In genomic region chr4:2305766-2306501, GRCh38 we compare ENCODE assay signal across 14 cellular contexts. TPM values are rescaled to one million over a fixed set of nuclear protein-coding genes. Genes with fewer than 3 reads are reported as not detected.
A peak's percentile ranks its signal among the peaks of the same experiment; 100 is the strongest.
DNase-seq lines count a peak whose midpoint lies in the region; ATAC-seq, FAIRE-seq and TF ChIP-seq lines count a peak whose summit lies in the region.
"Had no signal": no experiment of that assay in that cellular context is flagged by ENCODE, and none has a peak within 500 bp of the region (broad histone marks: within the 10 kb centered on the region; RNA-seq: fewer than 3 reads in every experiment).

No MANE protein-coding gene starts in this region.

- in situ Hi-C loops in GM12878 (cut with MboI), result no loop called here

- no peak for ATAC-seq in GM12878
- peak; percentile 78 for ATAC-seq in sciatic nerve
- no peak for ATAC-seq in HG02938 (IDR thresholded peaks at IDR 0.05; ENCODE audit: unreplicated experiment)
- ATAC-seq: gastrocnemius medialis had no signal

- SMC1A ChIA-PET in GM12878 (lab: Charles Lee; ENCODE audit: uncharacterized antibody, unreplicated experiment), result no interaction called here

- no peaks in the 10 kb centered on the region for H3K36me3 ChIP-seq in GM12878 (ENCODE audit: control insufficient read depth in 2 of 2, insufficient read depth in 2 of 2, low read length in 1 of 2)
- H3K36me3 ChIP-seq: adrenal gland, gastrocnemius medialis had no signal

- RAD21 ChIA-PET in GM12878 (lab: Charles Lee; ENCODE audit: unreplicated experiment), result no interaction called here

- H3K4me2 ChIP-seq in GM12878 (ENCODE audit: control insufficient read depth, insufficient read depth), result no peak overlapping the region

- H3K4me3 ChIP-seq in NB4 (ENCODE audit: low read depth, low read length), result no peak overlapping the region
- H3K4me3 ChIP-seq in GM12878, result no peak overlapping the region
- H3K4me3 ChIP-seq: adrenal gland, gastrocnemius medialis had no signal

- POLR2A ChIA-PET in GM12878 (lab: Charles Lee), result no interaction called here

- TF ChIP-seq CTCF in NB4 (IDR thresholded peaks at IDR 0.05; ENCODE audit: low read depth, low read length), result no peak
- no peak for TF ChIP-seq CTCF in GM12878 (IDR thresholded peaks at IDR 0.05 in 2 of 3, conservative IDR thresholded peaks at IDR 0.05 in 1 of 3; ENCODE audit: control insufficient read depth in 2 of 3, extremely low read depth in 1 of 3, insufficient read depth in 1 of 3, low read depth in 3 of 3, low read length in 3 of 3)

- WGBS in GM12878 (ENCODE audit: insufficient coverage, insufficient replicate concordance, low lambda C conversion rate, missing lambda C conversion rate), result 34% methylated on average over 11 of the region's 11 CpGs

- no peak overlapping the region for H3K9ac ChIP-seq in GM12878 (ENCODE audit: control insufficient read depth, insufficient read depth, low read length)

- no peaks in the 10 kb centered on the region for H3K27me3 ChIP-seq in GM12878 (replicated peaks in 1 of 2; ENCODE audit: control insufficient read depth in 2 of 2, insufficient read depth in 2 of 2, low read length in 1 of 2)
- H3K27me3 ChIP-seq: adrenal gland, gastrocnemius medialis had no signal

- BruUV-seq in GM12878 (replicated peaks; lab: Mats Ljungman, UMichigan), result no TSS peak

- H3K9me3 ChIP-seq in GM12878 (replicated peaks; ENCODE audit: control insufficient read depth, insufficient read depth, low read length), result no peaks in the 10 kb centered on the region; the same call in 2 of the 3 replicates
- H3K9me3 ChIP-seq: adrenal gland, gastrocnemius medialis had no signal

- no peak for TF ChIP-seq EP300 in GM12878 (IDR thresholded peaks at IDR 0.05; ENCODE audit: borderline replicate concordance in 1 of 2, control insufficient read depth in 1 of 2, low read depth in 2 of 2, low read length in 2 of 2)

- H4K20me1 ChIP-seq in GM12878 (ENCODE audit: control insufficient read depth, insufficient read depth), result no peaks in the 10 kb centered on the region

- CTCF ChIA-PET in GM12878 (lab: Yijun Ruan, JAX), result no interaction called here

- H3K4me1 ChIP-seq in GM12878 (ENCODE audit: control insufficient read depth, insufficient read depth, low read length), result no peaks in the 10 kb centered on the region; the same call in 1 of the 2 replicates
- H3K4me1 ChIP-seq: adrenal gland, gastrocnemius medialis had no signal

- H2AFZ ChIP-seq in GM12878 (ENCODE audit: control insufficient read depth, low read depth, low read length), result no peak overlapping the region

- TF ChIP-seq POLR2A in NB4 (IDR thresholded peaks at IDR 0.05; ENCODE audit: extremely low read depth, insufficient read length), result no peak
- no peak for TF ChIP-seq POLR2A in GM12878 (IDR thresholded peaks at IDR 0.05; ENCODE audit: low read depth, low read length)

- H3K79me2 ChIP-seq in GM12878 (ENCODE audit: control insufficient read depth, insufficient read depth, low read length), result no peaks in the 10 kb centered on the region

- no peak for FAIRE-seq in GM12878 (lab: Jason Lieb, UNC)

- DNase-seq in NCI-H2029 (lab: John Stamatoyannopoulos, UW), result peak; percentile 8
- DNase-seq in NCI-H2029 treated with DMSO at 0.1 percent for 48 hours (lab: John Stamatoyannopoulos, UW), result no peak
- peak; percentile 87 for DNase-seq in NB4 (ENCODE audit: low read depth)
- DNase-seq in GM12878 (ENCODE audit: low read depth, low spot score), result no peak
- peak; percentile 51 for DNase-seq in sciatic nerve (ENCODE audit: low spot score)
- DNase-seq in stimulated activated CD4-positive, alpha-beta T cell treated with anti-CD3 and anti-CD28 coated beads, Interleukin-4, amount 100 ng/mL, for 24 hours, result no peak
- DNase-seq in cortex of kidney (lab: John Stamatoyannopoulos, UW), result no peak
- DNase-seq: 8988T, gastrocnemius medialis, NCI-H1694 treated with DMSO at 0.1 percent for 48 hours, NCI-H526 treated with DMSO at 0.1 percent for 48 hours, Right ventricle myocardium superior had no signal

- intact Hi-C loops in GM12878 (cut with micrococcal nuclease; ENCODE audit: unreplicated experiment) (no loop called here), sciatic nerve (cut with DNase I) (no loop called here)

- no peak overlapping the region for H3K27ac ChIP-seq in GM12878 (ENCODE audit: control insufficient read depth, insufficient read depth)
- H3K27ac ChIP-seq: adrenal gland, gastrocnemius medialis had no signal

- TF ChIP-seq RAD21 in GM12878 (IDR thresholded peaks at IDR 0.05; ENCODE audit: insufficient read depth, low read depth, low read length), result no peak

TF ChIP-seq in GM12878, 131 proteins besides CTCF, POLR2A, EP300 and RAD21:
- TF ChIP-seq SPI1 (IDR thresholded peaks at IDR 0.05; ENCODE audit: borderline replicate concordance, insufficient read depth, low read depth, low read length) (0 out of 2 replicates have a peak, but pooled peaks have one; percentile 13), CHD1 (IDR thresholded peaks at IDR 0.05; ENCODE audit: low read depth, low read length) (no peak)

RNA-seq across cellular contexts. Expression of gene MXD4, which starts 44.0 kb away (rescaled TPM):
- 22.6 and 25.9 TPM in 2 replicates for total RNA-seq in GM12878 (2013; cell fraction: nucleolus; rRNA removed)
- total RNA-seq in GM12878 (2014; rRNA removed) (15.5 and 18.7 TPM in 2 replicates), GM12878 (2014; rRNA removed; fragmentation: Illumina TruSeq; extraction: Trizol) (5.5 and 6.1 TPM in 2 replicates), GM12878 (2021) (25.6 and 26.4 TPM in 2 replicates), sciatic nerve (84.7 TPM)
- polyA plus RNA-seq in GM12878 (2011; ENCODE audit: low read depth), result 8.0 TPM
- polyA plus RNA-seq in GM12878 (2011; rRNA removed) (6.4 and 9.9 TPM in 2 replicates), GM12878 (2014; fragmentation: Illumina TruSeq; extraction: Trizol) (2.0 and 4.3 TPM in 2 replicates), GM12878 (2014; fragmentation: Nextera tagmentation; extraction: Ambion mirVana) (under 1 TPM; 0.21 to 0.44 TPM), GM12878 (2014; rRNA removed) (18.1 and 22.2 TPM in 2 replicates), GM12878 (2016; fragmentation: Nextera tagmentation; extraction: Ambion mirVana) (1 to 10 TPM; 3.6 to 5.0 TPM)
- 7.5 and 14.9 TPM in 2 replicates for polyA plus RNA-seq in GM12878 (2011; cell fraction: cytosol; rRNA removed)
- 62.6 and 69.2 TPM in 2 replicates for polyA plus RNA-seq in GM12878 (2011; cell fraction: nucleus; rRNA removed)
- 14.5 and 24.2 TPM in 2 replicates for polyA plus RNA-seq in GM12878 (2012)
- 5.7 and 13.2 TPM in 2 replicates for polyA minus RNA-seq in GM12878 (2011; rRNA and poly(A)+ RNA removed)
- polyA minus RNA-seq in GM12878 (2011; cell fraction: cytosol; rRNA and poly(A)+ RNA removed), result 2.9 and 3.3 TPM in 2 replicates
- polyA minus RNA-seq in GM12878 (2011; cell fraction: nucleus; rRNA and poly(A)+ RNA removed), result 17.3 and 27.3 TPM in 2 replicates

Comparison
In these comparisons a context has a peak if more than half of its experiments do, and no peak if none do; other contexts are left out.
1. DNase-seq: peak in NCI-H2029 (single experiment), NB4 (single experiment) and sciatic nerve (single experiment); none in NCI-H2029 treated with DMSO at 0.1 percent for 48 hours (single experiment), GM12878 (single experiment), stimulated activated CD4-positive, alpha-beta T cell treated with anti-CD3 and anti-CD28 coated beads, Interleukin-4, amount 100 ng/mL, for 24 hours (single experiment) and cortex of kidney (single experiment).